In genomic region chr3:157606392-157607197, GRCh38 we compare ENCODE assay signal across 8 cellular contexts.
DNase-seq lines count a peak whose midpoint lies in the region; ATAC-seq, FAIRE-seq and TF ChIP-seq lines count a peak whose summit lies in the region.

No MANE protein-coding gene starts in this region.

- H4K8ac ChIP-seq in H1 (ENCODE audit: extremely low read depth, insufficient read depth, low read length), result no peak overlapping the region

- peaks cover 3 to 6% of the 10 kb centered on the region in 2 donors for H3K27me3 Mint-ChIP-seq in CD4-positive, alpha-beta memory T cell
- H3K27me3 Mint-ChIP-seq in activated CD8-positive, alpha-beta T cell treated with anti-CD3 and anti-CD28 coated beads for 36 hours, result peaks cover 10% of the 10 kb centered on the region

- H3K4ac ChIP-seq in H1 (replicated peaks; ENCODE audit: insufficient read length, low read depth, low read length), result no peak overlapping the region

- H3K4me1 Mint-ChIP-seq in CD4-positive, alpha-beta memory T cell, result peaks cover 0 to 9% (median 4%) of the 10 kb centered on the region in 4 donors
- peaks cover 3% of the 10 kb centered on the region for H3K4me1 Mint-ChIP-seq in activated CD8-positive, alpha-beta T cell treated with anti-CD3 and anti-CD28 coated beads for 36 hours (ENCODE audit: low read depth)

- H3K9me3 Mint-ChIP-seq in CD4-positive, alpha-beta memory T cell, result no peaks in the 10 kb centered on the region
- no peaks in the 10 kb centered on the region for H3K9me3 Mint-ChIP-seq in activated CD8-positive, alpha-beta T cell treated with anti-CD3 and anti-CD28 coated beads for 36 hours

- 42% methylated on average over 10 of the region's 10 CpGs; no CpG with 5 or more reads in 1 of the 2 experiments for WGBS in H1 (ENCODE audit: extremely low coverage in 1 of 2, insufficient coverage in 1 of 2, insufficient read length in 1 of 2, insufficient replicate concordance in 2 of 2, low coverage in 1 of 2, low lambda C conversion rate in 2 of 2, missing lambda C conversion rate in 1 of 2), 2 experiments

- TF ChIP-seq POLR2A in H1 (IDR thresholded peaks at IDR 0.05; ENCODE audit: control extremely low read depth in 1 of 2, low read depth in 2 of 2, low read length in 2 of 2), result no peak

- FAIRE-seq in H1 (lab: Jason Lieb, UNC), result peak; percentile 74

- no peak overlapping the region for H3K9ac ChIP-seq in H1 (replicated peaks in 1 of 4; ENCODE audit: extremely low read depth in 1 of 4, low read depth in 3 of 4, low read length in 3 of 4)

- H4K20me1 ChIP-seq in H1 (replicated peaks in 1 of 2; ENCODE audit: control insufficient read depth in 1 of 2, insufficient read depth in 2 of 2, low read length in 2 of 2), result no peaks in the 10 kb centered on the region

- H4K91ac ChIP-seq in H1 (replicated peaks; ENCODE audit: insufficient read length, low read length), result no peak overlapping the region

- no peak overlapping the region for H3K4me3 ChIP-seq in CD4-positive, alpha-beta memory T cell (ENCODE audit: low read length in 2 of 2)
- H3K4me3 ChIP-seq in H1 (ENCODE audit: extremely low read depth in 1 of 4, insufficient read depth in 2 of 4, low read depth in 3 of 4, low read length in 4 of 4), result no peak overlapping the region; a peak in 1 of 8 replicates

- H2BK12ac ChIP-seq in H1 (ENCODE audit: low read depth, low read length), result no peak overlapping the region

- H3K18ac ChIP-seq in H1 (ENCODE audit: extremely low read depth, low read length), result no peak overlapping the region

- H3K4me1 ChIP-seq in CD4-positive, alpha-beta memory T cell (ENCODE audit: insufficient read depth, low read length), result peaks cover 5% of the 10 kb centered on the region
- H3K4me1 ChIP-seq in H1 (replicated peaks in 1 of 4; ENCODE audit: control insufficient read depth in 3 of 4, insufficient read depth in 4 of 4, low read length in 3 of 4), result no peaks in the 10 kb centered on the region

- no peaks in the 10 kb centered on the region for H3K36me3 ChIP-seq in CD4-positive, alpha-beta memory T cell (ENCODE audit: insufficient read depth, low read length)
- no peaks in the 10 kb centered on the region for H3K36me3 ChIP-seq in H1 (ENCODE audit: control insufficient read depth in 2 of 4, insufficient read depth in 4 of 4, low read length in 3 of 4)

- intact Hi-C loops in CD4-positive, alpha-beta memory T cell (cut with micrococcal nuclease), result loop anchor here (2.0 kb wide), 1 partner anchor 926 kb away; no protein-coding TSS in a partner anchor
- intact Hi-C loops in activated CD8-positive, alpha-beta T cell treated with anti-CD3 and anti-CD28 coated beads for 36 hours (cut with micrococcal nuclease), result no loop called here

- no peaks in the 10 kb centered on the region for H3K79me1 ChIP-seq in H1 (ENCODE audit: low read depth, low read length)

- POLR2A ChIA-PET in CD4-positive, alpha-beta memory T cell (lab: Charles Lee; ENCODE audit: partially characterized antibody), result no interaction called here
- POLR2A ChIA-PET in activated CD8-positive, alpha-beta T cell treated with anti-CD3 and anti-CD28 coated beads for 36 hours (lab: Charles Lee), result no interaction called here
- POLR2A ChIA-PET in H1 (lab: Charles Lee; ENCODE audit: partially characterized antibody), result interaction anchor here (0.7 kb wide), 1 partner anchor 214 kb away, joined by 3 read pairs; no protein-coding TSS in a partner anchor

- H3K56ac ChIP-seq in H1 (replicated peaks; ENCODE audit: insufficient read length, low read depth, low read length), result no peak overlapping the region

- H2AK5ac ChIP-seq in H1 (ENCODE audit: low read depth, low read length), result no peak overlapping the region

- no peak overlapping the region for H3K27ac Mint-ChIP-seq in CD4-positive, alpha-beta memory T cell
- H3K27ac Mint-ChIP-seq in activated CD8-positive, alpha-beta T cell treated with anti-CD3 and anti-CD28 coated beads for 36 hours, result no peak overlapping the region

- no peak for TF ChIP-seq EP300 in H1 (IDR thresholded peaks at IDR 0.05; ENCODE audit: borderline replicate concordance in 1 of 2, low read depth in 2 of 2, low read length in 2 of 2)

- H3K9me3 ChIP-seq in CD4-positive, alpha-beta memory T cell (ENCODE audit: control insufficient read depth in 1 of 2, low read length in 2 of 2), result no peaks in the 10 kb centered on the region
- no peaks in the 10 kb centered on the region for H3K9me3 ChIP-seq in H1 (ENCODE audit: insufficient read depth in 2 of 2, low read depth in 1 of 2, low read length in 1 of 2)

- no peak overlapping the region for H2BK15ac ChIP-seq in H1 (ENCODE audit: low read length)

- H2AFZ ChIP-seq in H1 (ENCODE audit: low read length), result peak overlapping the region; percentile 91; the same call in 1 of the 2 replicates

- H3K27ac ChIP-seq in CD4-positive, alpha-beta memory T cell (ENCODE audit: low read depth, low read length), result no peak overlapping the region
- no peak overlapping the region for H3K27ac ChIP-seq in H1 (ENCODE audit: low read depth, low read length)

- no peak overlapping the region for H3K4me2 ChIP-seq in H1 (ENCODE audit: insufficient read depth in 1 of 2, low read depth in 2 of 2, low read length in 2 of 2)

- H3K14ac ChIP-seq in H1 (ENCODE audit: insufficient read length), result no peak overlapping the region

- peak; percentile 25 to 46 (median 44) for DNase-seq in CD4-positive, alpha-beta memory T cell
- peak; percentile 34 for DNase-seq in GM19238 (ENCODE audit: insufficient read length, low spot score)
- peak; percentile 88 for DNase-seq in NCI-H82 (lab: John Stamatoyannopoulos, UW)
- peak; percentile 83 for DNase-seq in activated CD8-positive, alpha-beta T cell treated with anti-CD3 and anti-CD28 coated beads for 36 hours
- peak; percentile 67 to 94 for DNase-seq in H1 (ENCODE audit: low read depth in 1 of 2, low spot score in 2 of 2)
- DNase-seq in myocyte (ENCODE audit: low read depth), result peak; percentile 68
- peak; percentile 35 for DNase-seq in stimulated activated CD8-positive, alpha-beta memory T cell treated with anti-CD3 and anti-CD28 coated beads, Interleukin-7, amount 100 ng/mL, for 24 hours (ENCODE audit: low read depth)

- peak; percentile 96 for ATAC-seq in HG03196 (IDR thresholded peaks at IDR 0.05; ENCODE audit: unreplicated experiment)
- ATAC-seq in activated CD8-positive, alpha-beta T cell treated with anti-CD3 and anti-CD28 coated beads for 36 hours, result peak; percentile 98

- no peak overlapping the region for H2BK20ac ChIP-seq in H1 (ENCODE audit: low read length)

- peak overlapping the region in 4 of 8 donors; percentile 13 to 62 (median 50) for H3K4me3 Mint-ChIP-seq in CD4-positive, alpha-beta memory T cell
- H3K4me3 Mint-ChIP-seq in activated CD8-positive, alpha-beta T cell treated with anti-CD3 and anti-CD28 coated beads for 36 hours, result no peak overlapping the region

- no peak overlapping the region for H4K5ac ChIP-seq in H1 (ENCODE audit: insufficient read length, low read depth, low read length)

- H3K23ac ChIP-seq in H1 (ENCODE audit: insufficient read length), result no peak overlapping the region

- no peaks in the 10 kb centered on the region for H3K27me3 ChIP-seq in CD4-positive, alpha-beta memory T cell (ENCODE audit: insufficient read depth, low read length)
- no peaks in the 10 kb centered on the region for H3K27me3 ChIP-seq in H1 (replicated peaks in 1 of 4; ENCODE audit: control insufficient read depth in 3 of 4, extremely low read depth in 1 of 4, insufficient read depth in 3 of 4, low read length in 3 of 4)

- no peak overlapping the region for H2BK120ac ChIP-seq in H1 (replicated peaks; ENCODE audit: low read depth, low read length)

- H3K36me3 Mint-ChIP-seq in CD4-positive, alpha-beta memory T cell, result no peaks in the 10 kb centered on the region
- H3K36me3 Mint-ChIP-seq in activated CD8-positive, alpha-beta T cell treated with anti-CD3 and anti-CD28 coated beads for 36 hours (ENCODE audit: low read depth), result no peaks in the 10 kb centered on the region

- no peaks in the 10 kb centered on the region for H3K23me2 ChIP-seq in H1 (ENCODE audit: low read depth, low read length)

- CTCF ChIA-PET in CD4-positive, alpha-beta memory T cell (lab: Charles Lee; ENCODE audit: partially characterized antibody), result interaction anchor here (0.6 to 5.3 kb wide), 27 partner anchors 8 to 1191 kb away, joined by 3 to 38 read pairs (median 4); no protein-coding TSS in a partner anchor
- CTCF ChIA-PET in activated CD8-positive, alpha-beta T cell treated with anti-CD3 and anti-CD28 coated beads for 36 hours (lab: Charles Lee), result interaction anchor here (0.6 to 2.4 kb wide), 32 partner anchors 8 to 928 kb away, joined by 3 to 9 read pairs (median 4); no protein-coding TSS in a partner anchor
- CTCF ChIA-PET in H1 (lab: Charles Lee; ENCODE audit: partially characterized antibody), result interaction anchor here (0.6 to 4.7 kb wide), 48 partner anchors 7 to 1524 kb away, joined by 3 to 40 read pairs (median 4); no protein-coding TSS in a partner anchor

- TF ChIP-seq RAD21 in H1 (IDR thresholded peaks at IDR 0.05 in 1 of 2, conservative IDR thresholded peaks at IDR 0.05 in 1 of 2; ENCODE audit: low read depth in 2 of 2, low read length in 2 of 2), result peak; percentile 57 to 69

- no peaks in the 10 kb centered on the region for H3K79me2 ChIP-seq in H1 (ENCODE audit: control insufficient read depth in 1 of 2, insufficient read depth in 2 of 2, low read length in 2 of 2)

- peak; percentile 78 for TF ChIP-seq CTCF in activated CD8-positive, alpha-beta T cell treated with anti-CD3 and anti-CD28 coated beads for 36 hours (IDR thresholded peaks at IDR 0.05)
- peak; percentile 75 to 86 (median 84) for TF ChIP-seq CTCF in H1 (IDR thresholded peaks at IDR 0.05; ENCODE audit: control extremely low read depth in 1 of 3, insufficient read depth in 1 of 3, low read depth in 1 of 3, low read length in 3 of 3)

- no peak overlapping the region; the same call in 1 of the 2 replicates for H2BK5ac ChIP-seq in H1 (ENCODE audit: low read depth, low read length)

TF ChIP-seq in H1, 55 proteins besides CTCF, POLR2A, EP300 and RAD21 (continues in another document):
- TF ChIP-seq SP2 (IDR thresholded peaks at IDR 0.05; ENCODE audit: low read length) (no peak), CREB1 (IDR thresholded peaks at IDR 0.05) (peak; percentile 34; the same call in 1 of the 2 replicates), BACH1 (IDR thresholded peaks at IDR 0.05; ENCODE audit: low read length) (peak; percentile 22; the same call in 1 of the 2 replicates), TAF7 (optimal IDR thresholded peaks at IDR 0.05; ENCODE audit: borderline replicate concordance, low read depth, low read length) (peak; percentile 59), KDM4A (IDR thresholded peaks at IDR 0.05; ENCODE audit: low read depth, low read length, severe bottlenecking) (no peak), JUND (IDR thresholded peaks at IDR 0.05; ENCODE audit: low read length) (peak; percentile 51; the same call in 1 of the 2 replicates), CHD2 (IDR thresholded peaks at IDR 0.05; ENCODE audit: low read length) (no peak), TAF1 (IDR thresholded peaks at IDR 0.05; ENCODE audit: low read depth, low read length) (0 out of 2 replicates have a peak, but pooled peaks have one; percentile 19), YY1 (IDR thresholded peaks at IDR 0.05; ENCODE audit: low read depth, low read length) (no peak), HDAC2 (IDR thresholded peaks at IDR 0.05; ENCODE audit: borderline replicate concordance in 1 of 2, low read depth in 2 of 2, low read length in 2 of 2) (no peak), NRF1 (IDR thresholded peaks at IDR 0.05; ENCODE audit: low read depth, low read length) (no peak)

Comparison
In these comparisons a context has a peak if more than half of its experiments do, and no peak if none do; other contexts are left out.
1. DNase-seq: peak in every context shown above with its lines; median percentile 88 in NCI-H82; 83 in activated CD8-positive, alpha-beta T cell treated with anti-CD3 and anti-CD28 coated beads for 36 hours; 80 in H1; 68 in myocyte; 44 in CD4-positive, alpha-beta memory T cell; 35 in stimulated activated CD8-positive, alpha-beta memory T cell treated with anti-CD3 and anti-CD28 coated beads, Interleukin-7, amount 100 ng/mL, for 24 hours; 34 in GM19238.